16 cellular contexts compared by ENCODE assay signal in genomic region chr6:27135087-27135657, GRCh38.
DNase-seq lines count a peak whose midpoint lies in the region; TF ChIP-seq lines count a peak whose summit lies in the region.
"Had no signal": no experiment of that assay in that cellular context is flagged by ENCODE, and none has a peak within 500 bp of the region (broad histone marks: within the 10 kb centered on the region; RNA-seq: fewer than 3 reads in every experiment).

No MANE protein-coding gene starts in this region.

- TF ChIP-seq CTCF in GM12865 (IDR thresholded peaks at IDR 0.05; ENCODE audit: insufficient read depth, low read depth, low read length, missing control alignments): no peak
- TF ChIP-seq CTCF in PC-9 (conservative IDR thresholded peaks at IDR 0.05): no peak

- H3K4me1 ChIP-seq in PC-9 (replicated peaks; ENCODE audit: insufficient read depth) (peaks cover 20% of the 10 kb centered on the region), iPS-15b (ENCODE audit: control insufficient read depth, insufficient read depth, low read length) (peaks cover 18% of the 10 kb centered on the region)

- DNase-seq in NOMO-1 treated with DMSO at 0.1 percent for 48 hours (lab: John Stamatoyannopoulos, UW; ENCODE audit: unreplicated experiment) (peak; percentile 28), NOMO-1 treated with dmso at 0.1 percent for 144 hours (lab: John Stamatoyannopoulos, UW; ENCODE audit: unreplicated experiment) (no peak), GM12865 (ENCODE audit: low read depth) (no peak), PC-9 (no peak), SHP77 treated with DMSO at 0.1 percent for 48 hours (lab: John Stamatoyannopoulos, UW) (no peak), NCI-H146 treated with DMSO at 0.1 percent for 48 hours (lab: John Stamatoyannopoulos, UW; ENCODE audit: unreplicated experiment) (no peak), superior temporal gyrus (ENCODE audit: extremely low spot score) (no peak)
- DNase-seq: activated B cell treated with CpG ODN at 0.5 μM for 24 hours; activated CD8-positive, alpha-beta memory T cell treated with anti-CD3 and anti-CD28 coated beads, Interleukin-2, amount 50 U/mL, for 48 hours; adrenal gland; lower lobe of right lung; naive thymus-derived CD8-positive, alpha-beta T cell; NCI-H2081 treated with DMSO at 0.1 percent for 48 hours; NCI-H526; retina had no signal

- CTCF ChIA-PET in PC-9 (lab: Charles Lee): interaction anchor here (0.7 kb wide), 1 partner anchor 18 kb away, joined by 9 read pairs; no protein-coding TSS in a partner anchor

- H3F3A ChIP-seq in PC-9 (ENCODE audit: insufficient read depth, low read depth): peaks cover 45% of the 10 kb centered on the region

- H3K27ac ChIP-seq in PC-9: 0 out of 2 replicates have a peak overlapping the region, but pooled peaks have one; percentile 73
- H3K27ac ChIP-seq: adrenal gland, lower lobe of right lung had no signal

- H3K4me3 ChIP-seq in GM12865 (ENCODE audit: low read depth, low read length): peak overlapping the region; percentile 71
- peak overlapping the region; percentile 74 for H3K4me3 ChIP-seq in PC-9
- no peak overlapping the region for H3K4me3 ChIP-seq in iPS-15b (ENCODE audit: low read depth, low read length)
- H3K4me3 ChIP-seq: adrenal gland, lower lobe of right lung had no signal

- no peaks in the 10 kb centered on the region for H3K9me2 ChIP-seq in PC-9 (ENCODE audit: insufficient read depth)

- H3K9me3 ChIP-seq in PC-9 (ENCODE audit: insufficient read depth, low read depth) (0 out of 2 replicates have a peak, but pooled peaks cover 3% of the 10 kb centered on the region), iPS-15b (ENCODE audit: control insufficient read depth, insufficient read depth, low read length) (no peaks in the 10 kb centered on the region)
- H3K9me3 ChIP-seq: adrenal gland, lower lobe of right lung had no signal

- no peaks in the 10 kb centered on the region for H4K20me1 ChIP-seq in PC-9 (ENCODE audit: insufficient read depth)

- no peaks in the 10 kb centered on the region for H3K27me3 ChIP-seq in PC-9 (ENCODE audit: insufficient read depth, low read depth)
- no peaks in the 10 kb centered on the region for H3K27me3 ChIP-seq in iPS-15b (ENCODE audit: control insufficient read depth, insufficient read depth, low read length)
- H3K27me3 ChIP-seq: adrenal gland had no signal

- peak overlapping the region; percentile 87 for H3K4me2 ChIP-seq in PC-9

- no peak overlapping the region for H2AFZ ChIP-seq in PC-9

- no peaks in the 10 kb centered on the region for H3K36me3 ChIP-seq in PC-9 (ENCODE audit: low read depth)
- H3K36me3 ChIP-seq in iPS-15b (ENCODE audit: control insufficient read depth, insufficient read depth, low read length): no peaks in the 10 kb centered on the region
- H3K36me3 ChIP-seq: adrenal gland had no signal

- intact Hi-C loops in PC-9 (cut with micrococcal nuclease; ENCODE audit: unreplicated experiment): loop anchor here (10.0 kb wide), 1 partner anchor 850 kb away; a partner anchor contains a TSS

- peak overlapping the region; percentile 1 for H3K9ac ChIP-seq in iPS-15b (ENCODE audit: low read depth, low read length)

- BruUV-seq in PC-9 (replicated peaks; lab: Mats Ljungman, UMichigan): no TSS peak

- peaks cover 9% of the 10 kb centered on the region; the same call in 1 of the 2 replicates for H3K79me2 ChIP-seq in PC-9 (ENCODE audit: low read depth)

- POLR2A ChIA-PET in PC-9 (lab: Charles Lee; ENCODE audit: unreplicated experiment): interaction anchor here (0.6 to 3.8 kb wide), 7 partner anchors 8 to 918 kb away, joined by 3 to 202 read pairs (median 4); a partner anchor contains a TSS
